ENCODE assay signal across 16 cellular contexts in the genomic region with DNA sequence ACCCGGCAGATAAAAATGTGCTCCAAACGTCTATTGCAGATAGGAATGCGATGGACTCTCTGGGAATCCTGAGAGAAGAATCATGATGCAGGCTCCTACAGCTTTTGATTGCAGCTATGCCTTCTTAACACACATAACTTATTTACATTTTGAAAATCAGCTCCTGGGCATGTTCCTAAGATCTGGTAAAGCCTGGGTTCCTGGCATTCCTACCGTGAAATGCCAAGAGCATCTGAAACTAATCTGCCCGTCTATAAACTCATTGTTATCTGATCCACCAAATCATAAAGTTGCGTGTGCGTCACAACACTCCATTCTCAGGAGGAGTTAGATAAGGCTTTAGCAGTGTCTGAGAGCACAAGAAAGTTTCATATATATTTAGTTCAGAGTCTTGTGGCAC.
"Had no signal": no experiment of that assay in that cellular context is flagged by ENCODE, and none has a peak within 500 bp of the region (broad histone marks: within the 10 kb centered on the region; RNA-seq: fewer than 3 reads in every experiment).

No MANE protein-coding gene starts in this region.

- DNase-seq: activated CD4-positive, alpha-beta T cell treated with anti-CD3 and anti-CD28 coated beads for 4 hours; activated T-cell treated with anti-CD3 and anti-CD28 coated beads for 4 hours; brain microvascular endothelial cell; dermis blood vessel endothelial cell; endodermal cell; heart left ventricle; nucleus accumbens; right lobe of liver; stimulated activated CD4-positive, alpha-beta T cell treated with anti-CD3 and anti-CD28 coated beads, Interleukin-12 subunit alpha, Interleukin-12 subunit beta, amount 100 ng/mL, for 4 hours; stimulated activated naive CD4-positive, alpha-beta T cell; T-helper 9 cell; WERI-Rb-1 had no signal

- H3K9me3 ChIP-seq: heart left ventricle, right lobe of liver had no signal

- H3K36me3 ChIP-seq: brain microvascular endothelial cell, heart left ventricle, right lobe of liver, WERI-Rb-1 had no signal

- ATAC-seq: heart left ventricle; left lobe of liver; natural killer cell treated with Interleukin-12 subunit alpha and Interleukin-12 subunit beta and Interleukin-15 and Interleukin-18, amount 100 ng/mL, for 72 hours; right lobe of liver had no signal

- H3K4me3 ChIP-seq: heart left ventricle, right lobe of liver had no signal

- FAIRE-seq: frontal cortex, islet of Langerhans had no signal

- H3K4me1 ChIP-seq: heart left ventricle, right lobe of liver had no signal
